In genomic region chr1:202106340-202107284, GRCh38 we compare ENCODE assay signal across 1 cellular context.
TF ChIP-seq lines count a peak whose summit lies in the region.

No MANE protein-coding gene starts in this region.

TF ChIP-seq in K562, 482 proteins besides CTCF, POLR2A, EP300 and RAD21 (continued from another document and continues in another):
- no peak for TF ChIP-seq CXXC5 (CRISPR knock-in tag; IDR thresholded peaks at IDR 0.05)
- TF ChIP-seq VEZF1 (CRISPR knock-in tag; IDR thresholded peaks at IDR 0.05), result peak; percentile 86
- TF ChIP-seq RB1 (IDR thresholded peaks at IDR 0.05; ENCODE audit: low read depth), result peak; percentile 50; the same call in 1 of the 2 replicates
- 0 out of 2 replicates have a peak, but pooled peaks have one; percentile 35 for TF ChIP-seq ZBTB7A (IDR thresholded peaks at IDR 0.05; ENCODE audit: borderline replicate concordance, control insufficient read depth, low read depth, low read length)
- TF ChIP-seq SP1 (CRISPR knock-in tag; IDR thresholded peaks at IDR 0.05), result no peak
- peak; percentile 77 for TF ChIP-seq CBFA2T3 (IDR thresholded peaks at IDR 0.05)
- no peak for TF ChIP-seq KDM2B (CRISPR knock-in tag; IDR thresholded peaks at IDR 0.05)
- peak; percentile 31; the same call in 1 of the 2 replicates for TF ChIP-seq ZBTB17 (CRISPR knock-in tag; IDR thresholded peaks at IDR 0.05)
- no peak for TF ChIP-seq CGGBP1 (CRISPR knock-in tag; IDR thresholded peaks at IDR 0.05)
- TF ChIP-seq BRD4 (IDR thresholded peaks at IDR 0.05), result no peak
- TF ChIP-seq MAX (CRISPR knock-in tag; IDR thresholded peaks at IDR 0.05), result peak; percentile 18; the same call in 1 of the 2 replicates
- TF ChIP-seq CTBP1 (IDR thresholded peaks at IDR 0.05; ENCODE audit: borderline replicate concordance), result peak; percentile 63; the same call in 1 of the 2 replicates
- no peak for TF ChIP-seq SMAD3 (CRISPR knock-in tag; conservative IDR thresholded peaks at IDR 0.05)
- TF ChIP-seq ZNF583 (CRISPR knock-in tag; IDR thresholded peaks at IDR 0.05), result no peak
- TF ChIP-seq KAT7 (CRISPR knock-in tag; IDR thresholded peaks at IDR 0.05; ENCODE audit: borderline replicate concordance), result 0 out of 2 replicates have a peak, but pooled peaks have one; percentile 16
- TF ChIP-seq NCOA1 (IDR thresholded peaks at IDR 0.05; ENCODE audit: low read depth), result peak; percentile 29; the same call in 1 of the 2 replicates
- TF ChIP-seq RCOR1 (IDR thresholded peaks at IDR 0.05; ENCODE audit: borderline replicate concordance in 1 of 2, low read depth in 2 of 2, low read length in 2 of 2), result peak; percentile 7 to 81; a peak in 2 of 4 replicates
- TF ChIP-seq PHF21A (IDR thresholded peaks at IDR 0.05; ENCODE audit: borderline replicate concordance, low read depth), result peak; percentile 55; the same call in 1 of the 2 replicates
- no peak for TF ChIP-seq MEF2D (tag; conservative IDR thresholded peaks at IDR 0.05; ENCODE audit: low read depth)
- TF ChIP-seq ZBTB26 (CRISPR knock-in tag; IDR thresholded peaks at IDR 0.05), result no peak
- TF ChIP-seq ZNF639 (CRISPR knock-in tag; conservative IDR thresholded peaks at IDR 0.05 in 1 of 2, IDR thresholded peaks at IDR 0.05 in 1 of 2), result no peak
- TF ChIP-seq POLR2AphosphoS5 (IDR thresholded peaks at IDR 0.05; ENCODE audit: control insufficient read depth, insufficient read depth, low read depth, low read length), result peak; percentile 27; the same call in 1 of the 2 replicates
- TF ChIP-seq MAFF (IDR thresholded peaks at IDR 0.05; ENCODE audit: low read length), result peak; percentile 16; the same call in 1 of the 2 replicates
- 0 out of 2 replicates have a peak, but pooled peaks have one; percentile 26 for TF ChIP-seq ZNF395 (CRISPR knock-in tag; IDR thresholded peaks at IDR 0.05)
- peak; percentile 88 for TF ChIP-seq ATF3 (IDR thresholded peaks at IDR 0.05)
- no peak for TF ChIP-seq ATF3 (CRISPR knock-in tag; conservative IDR thresholded peaks at IDR 0.05)
- peak in 1 of 2 experiments; percentile 28; a peak in 2 of 4 replicates for TF ChIP-seq MAZ (CRISPR knock-in tag; conservative IDR thresholded peaks at IDR 0.05 in 1 of 2, IDR thresholded peaks at IDR 0.05 in 1 of 2)
- no peak for TF ChIP-seq BRD9 (IDR thresholded peaks at IDR 0.05; ENCODE audit: low read depth, partially characterized antibody)
- no peak for TF ChIP-seq CHAMP1 (IDR thresholded peaks at IDR 0.05)
- peak; percentile 37 for TF ChIP-seq MYC (IDR thresholded peaks at IDR 0.05; ENCODE audit: low read depth, low read length)
- no peak for TF ChIP-seq MYC (CRISPR knock-in tag; IDR thresholded peaks at IDR 0.05; ENCODE audit: borderline replicate concordance, low read depth)
- no peak for TF ChIP-seq MGA (IDR thresholded peaks at IDR 0.05)
- TF ChIP-seq PATZ1 (CRISPR knock-in tag; IDR thresholded peaks at IDR 0.05; ENCODE audit: borderline replicate concordance), result no peak
